ENCODE assay signal across 2 cellular contexts in the genomic region with DNA sequence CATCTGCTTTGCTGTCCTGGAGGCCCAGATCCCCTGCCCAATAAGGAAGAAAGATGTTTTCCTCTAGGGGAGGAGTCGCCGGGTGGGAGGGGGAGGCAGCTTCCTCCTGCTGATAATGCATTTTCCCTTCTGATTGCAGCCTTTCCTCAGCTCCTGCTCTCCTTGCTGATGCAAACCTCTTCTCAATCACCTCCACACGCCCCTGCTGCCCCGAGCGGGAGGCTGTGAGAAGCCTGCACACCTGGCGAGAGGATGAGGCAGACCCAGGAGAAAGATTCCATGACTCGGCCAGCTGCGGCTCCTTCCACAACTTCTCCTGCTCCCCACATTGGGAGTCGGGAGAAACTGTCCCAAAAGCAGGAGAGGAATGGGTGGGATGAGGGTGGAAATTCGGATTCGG.
TF ChIP-seq lines count a peak whose summit lies in the region.

No MANE protein-coding gene starts in this region.

TF ChIP-seq in SK-N-SH, 30 proteins besides CTCF, POLR2A, EP300 and RAD21 (continued from another document):
- TF ChIP-seq RCOR1 (IDR thresholded peaks at IDR 0.05; ENCODE audit: low read length), result no peak
- no peak for TF ChIP-seq ZBTB33 (IDR thresholded peaks at IDR 0.05; ENCODE audit: borderline replicate concordance, low read depth)
- no peak for TF ChIP-seq RFX5 (IDR thresholded peaks at IDR 0.05; ENCODE audit: low read length)
- no peak for TF ChIP-seq POLR2AphosphoS5 (IDR thresholded peaks at IDR 0.05; ENCODE audit: low read depth, low read length)
- TF ChIP-seq FOXM1 (IDR thresholded peaks at IDR 0.05; ENCODE audit: low read depth), result no peak
- TF ChIP-seq PBX3 (IDR thresholded peaks at IDR 0.05), result no peak
- TF ChIP-seq, protein P1, sequence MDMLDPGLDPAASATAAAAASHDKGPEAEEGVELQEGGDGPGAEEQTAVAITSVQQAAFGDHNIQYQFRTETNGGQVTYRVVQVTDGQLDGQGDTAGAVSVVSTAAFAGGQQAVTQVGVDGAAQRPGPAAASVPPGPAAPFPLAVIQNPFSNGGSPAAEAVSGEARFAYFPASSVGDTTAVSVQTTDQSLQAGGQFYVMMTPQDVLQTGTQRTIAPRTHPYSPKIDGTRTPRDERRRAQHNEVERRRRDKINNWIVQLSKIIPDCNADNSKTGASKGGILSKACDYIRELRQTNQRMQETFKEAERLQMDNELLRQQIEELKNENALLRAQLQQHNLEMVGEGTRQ (IDR thresholded peaks at IDR 0.05; ENCODE audit: borderline replicate concordance, low read depth, low read length), result no peak
- TF ChIP-seq, protein P2, sequence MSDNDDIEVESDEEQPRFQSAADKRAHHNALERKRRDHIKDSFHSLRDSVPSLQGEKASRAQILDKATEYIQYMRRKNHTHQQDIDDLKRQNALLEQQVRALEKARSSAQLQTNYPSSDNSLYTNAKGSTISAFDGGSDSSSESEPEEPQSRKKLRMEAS (IDR thresholded peaks at IDR 0.05; ENCODE audit: low read depth), result no peak
- no peak for TF ChIP-seq IRF3 (IDR thresholded peaks at IDR 0.05; ENCODE audit: low read depth, low read length)
- no peak for TF ChIP-seq REST (IDR thresholded peaks at IDR 0.05; ENCODE audit: low read depth, low read length)

TF ChIP-seq in SK-N-SH treated with all-trans-retinoic acid at 6 μM for 48 hours, 23 proteins besides CTCF, POLR2A, EP300 and RAD21:
- TF ChIP-seq, protein P3, sequence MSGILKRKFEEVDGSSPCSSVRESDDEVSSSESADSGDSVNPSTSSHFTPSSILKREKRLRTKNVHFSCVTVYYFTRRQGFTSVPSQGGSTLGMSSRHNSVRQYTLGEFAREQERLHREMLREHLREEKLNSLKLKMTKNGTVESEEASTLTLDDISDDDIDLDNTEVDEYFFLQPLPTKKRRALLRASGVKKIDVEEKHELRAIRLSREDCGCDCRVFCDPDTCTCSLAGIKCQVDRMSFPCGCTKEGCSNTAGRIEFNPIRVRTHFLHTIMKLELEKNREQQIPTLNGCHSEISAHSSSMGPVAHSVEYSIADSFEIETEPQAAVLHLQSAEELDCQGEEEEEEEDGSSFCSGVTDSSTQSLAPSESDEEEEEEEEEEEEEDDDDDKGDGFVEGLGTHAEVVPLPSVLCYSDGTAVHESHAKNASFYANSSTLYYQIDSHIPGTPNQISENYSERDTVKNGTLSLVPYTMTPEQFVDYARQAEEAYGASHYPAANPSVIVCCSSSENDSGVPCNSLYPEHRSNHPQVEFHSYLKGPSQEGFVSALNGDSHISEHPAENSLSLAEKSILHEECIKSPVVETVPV (CRISPR knock-in tag; IDR thresholded peaks at IDR 0.05), result no peak
- TF ChIP-seq ISL1 (CRISPR knock-in tag; IDR thresholded peaks at IDR 0.05), result no peak
- no peak for TF ChIP-seq PATZ1 (CRISPR knock-in tag; IDR thresholded peaks at IDR 0.05; ENCODE audit: borderline replicate concordance)
- TF ChIP-seq ZFP30 (CRISPR knock-in tag; IDR thresholded peaks at IDR 0.05), result no peak
- no peak for TF ChIP-seq TCF4 (CRISPR knock-in tag; IDR thresholded peaks at IDR 0.05; ENCODE audit: borderline replicate concordance)
- TF ChIP-seq GLIS3 (CRISPR knock-in tag; IDR thresholded peaks at IDR 0.05), result no peak
- no peak for TF ChIP-seq ZC3H10 (CRISPR knock-in tag; IDR thresholded peaks at IDR 0.05)
- no peak for TF ChIP-seq SNAI2 (CRISPR knock-in tag; IDR thresholded peaks at IDR 0.05)
- no peak for TF ChIP-seq PPARA (CRISPR knock-in tag; IDR thresholded peaks at IDR 0.05; ENCODE audit: borderline replicate concordance)
- TF ChIP-seq, protein P4, sequence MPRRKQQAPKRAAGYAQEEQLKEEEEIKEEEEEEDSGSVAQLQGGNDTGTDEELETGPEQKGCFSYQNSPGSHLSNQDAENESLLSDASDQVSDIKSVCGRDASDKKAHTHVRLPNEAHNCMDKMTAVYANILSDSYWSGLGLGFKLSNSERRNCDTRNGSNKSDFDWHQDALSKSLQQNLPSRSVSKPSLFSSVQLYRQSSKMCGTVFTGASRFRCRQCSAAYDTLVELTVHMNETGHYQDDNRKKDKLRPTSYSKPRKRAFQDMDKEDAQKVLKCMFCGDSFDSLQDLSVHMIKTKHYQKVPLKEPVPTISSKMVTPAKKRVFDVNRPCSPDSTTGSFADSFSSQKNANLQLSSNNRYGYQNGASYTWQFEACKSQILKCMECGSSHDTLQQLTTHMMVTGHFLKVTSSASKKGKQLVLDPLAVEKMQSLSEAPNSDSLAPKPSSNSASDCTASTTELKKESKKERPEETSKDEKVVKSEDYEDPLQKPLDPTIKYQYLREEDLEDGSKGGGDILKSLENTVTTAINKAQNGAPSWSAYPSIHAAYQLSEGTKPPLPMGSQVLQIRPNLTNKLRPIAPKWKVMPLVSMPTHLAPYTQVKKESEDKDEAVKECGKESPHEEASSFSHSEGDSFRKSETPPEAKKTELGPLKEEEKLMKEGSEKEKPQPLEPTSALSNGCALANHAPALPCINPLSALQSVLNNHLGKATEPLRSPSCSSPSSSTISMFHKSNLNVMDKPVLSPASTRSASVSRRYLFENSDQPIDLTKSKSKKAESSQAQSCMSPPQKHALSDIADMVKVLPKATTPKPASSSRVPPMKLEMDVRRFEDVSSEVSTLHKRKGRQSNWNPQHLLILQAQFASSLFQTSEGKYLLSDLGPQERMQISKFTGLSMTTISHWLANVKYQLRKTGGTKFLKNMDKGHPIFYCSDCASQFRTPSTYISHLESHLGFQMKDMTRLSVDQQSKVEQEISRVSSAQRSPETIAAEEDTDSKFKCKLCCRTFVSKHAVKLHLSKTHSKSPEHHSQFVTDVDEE (CRISPR knock-in tag; IDR thresholded peaks at IDR 0.05), result no peak
- TF ChIP-seq ZFP3 (CRISPR knock-in tag; IDR thresholded peaks at IDR 0.05), result no peak
- TF ChIP-seq, protein P5, sequence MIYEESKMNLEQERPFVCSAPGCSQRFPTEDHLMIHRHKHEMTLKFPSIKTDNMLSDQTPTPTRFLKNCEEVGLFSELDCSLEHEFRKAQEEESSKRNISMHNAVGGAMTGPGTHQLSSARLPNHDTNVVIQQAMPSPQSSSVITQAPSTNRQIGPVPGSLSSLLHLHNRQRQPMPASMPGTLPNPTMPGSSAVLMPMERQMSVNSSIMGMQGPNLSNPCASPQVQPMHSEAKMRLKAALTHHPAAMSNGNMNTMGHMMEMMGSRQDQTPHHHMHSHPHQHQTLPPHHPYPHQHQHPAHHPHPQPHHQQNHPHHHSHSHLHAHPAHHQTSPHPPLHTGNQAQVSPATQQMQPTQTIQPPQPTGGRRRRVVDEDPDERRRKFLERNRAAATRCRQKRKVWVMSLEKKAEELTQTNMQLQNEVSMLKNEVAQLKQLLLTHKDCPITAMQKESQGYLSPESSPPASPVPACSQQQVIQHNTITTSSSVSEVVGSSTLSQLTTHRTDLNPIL (CRISPR knock-in tag; IDR thresholded peaks at IDR 0.05; ENCODE audit: low read depth), result no peak
- no peak for TF ChIP-seq RARB (CRISPR knock-in tag; IDR thresholded peaks at IDR 0.05)
- no peak for TF ChIP-seq ESRRG (CRISPR knock-in tag; IDR thresholded peaks at IDR 0.05)
- TF ChIP-seq CSDC2 (CRISPR knock-in tag; IDR thresholded peaks at IDR 0.05), result no peak
- TF ChIP-seq POU6F1 (CRISPR knock-in tag; IDR thresholded peaks at IDR 0.05; ENCODE audit: borderline replicate concordance, low read depth), result no peak
- no peak for TF ChIP-seq BACH2 (CRISPR knock-in tag; IDR thresholded peaks at IDR 0.05; ENCODE audit: borderline replicate concordance)
- TF ChIP-seq ZNF70 (CRISPR knock-in tag; IDR thresholded peaks at IDR 0.05), result no peak
- TF ChIP-seq ARNTL (CRISPR knock-in tag; IDR thresholded peaks at IDR 0.05; ENCODE audit: borderline replicate concordance, low read depth), result no peak
- no peak for TF ChIP-seq TOX (CRISPR knock-in tag; IDR thresholded peaks at IDR 0.05; ENCODE audit: borderline replicate concordance)
